Comparison of ENCODE assay signal across 9 cellular contexts in genomic region chr5:59069438-59070079, GRCh38.
DNase-seq lines count a peak whose midpoint lies in the region; ATAC-seq and TF ChIP-seq lines count a peak whose summit lies in the region.
"Had no signal": no experiment of that assay in that cellular context is flagged by ENCODE, and none has a peak within 500 bp of the region (broad histone marks: within the 10 kb centered on the region; RNA-seq: fewer than 3 reads in every experiment).

No MANE protein-coding gene starts in this region.

- intact Hi-C loops in mucosa of descending colon (cut with DNase I, micrococcal nuclease): no loop called here

- ATAC-seq in mucosa of descending colon (peak; percentile 44), HG03139 (IDR thresholded peaks at IDR 0.05; ENCODE audit: unreplicated experiment) (no peak)

- DNase-seq in AG20443 (ENCODE audit: low spot score) (peak; percentile 88), NCI-H446 treated with DMSO at 0.1 percent for 48 hours (lab: John Stamatoyannopoulos, UW) (peak; percentile 89), fibroblast of gingiva (ENCODE audit: low read depth) (peak; percentile 95), mucosa of descending colon (no peak), erythroblast (lab: John Stamatoyannopoulos, UW) (no peak), GM13976 (ENCODE audit: low spot score) (no peak)
- DNase-seq in activated CD4-positive, alpha-beta T cell treated with anti-CD3 and anti-CD28 coated beads, Interleukin-2, amount 50 U/mL, for 4 hours: no peak

- no peaks in the 10 kb centered on the region for H3K9me3 ChIP-seq in mucosa of descending colon
- H3K9me3 ChIP-seq: tibial artery had no signal

- TF ChIP-seq POLR2A in erythroblast (IDR thresholded peaks at IDR 0.05; ENCODE audit: low read length): no peak

- no peak for TF ChIP-seq CTCF in mucosa of descending colon (IDR thresholded peaks at IDR 0.05)
- no peak for TF ChIP-seq CTCF in GM13976 (IDR thresholded peaks at IDR 0.05; ENCODE audit: borderline replicate concordance, control extremely low read depth, extremely low read depth, insufficient read depth, missing control alignments)

- H3K4me1 ChIP-seq in mucosa of descending colon (ENCODE audit: low read depth): no peaks in the 10 kb centered on the region

- in situ Hi-C loops in GM13976 (cut with MboI; ENCODE audit: low sequenced_read_pairs, unreplicated experiment): no loop called here

- no peaks in the 10 kb centered on the region for H3K36me3 ChIP-seq in mucosa of descending colon (ENCODE audit: low read depth)
- H3K36me3 ChIP-seq: tibial artery had no signal

- no peak overlapping the region for H3K4me3 ChIP-seq in mucosa of descending colon
- H3K4me3 ChIP-seq: tibial artery had no signal

Comparison
In these comparisons a context has a peak if more than half of its experiments do, and no peak if none do; other contexts are left out.
1. DNase-seq: peak in AG20443 (single experiment), NCI-H446 treated with DMSO at 0.1 percent for 48 hours (single experiment) and fibroblast of gingiva (single experiment); none in mucosa of descending colon (0 of 3), erythroblast (0 of 2), activated CD4-positive, alpha-beta T cell treated with anti-CD3 and anti-CD28 coated beads, Interleukin-2, amount 50 U/mL, for 4 hours (0 of 2) and GM13976 (single experiment).